In genomic region chr6:12014027-12014872, GRCh38 we compare ENCODE assay signal across 9 cellular contexts. TPM values are rescaled to one million over a fixed set of nuclear protein-coding genes. Genes with fewer than 3 reads are reported as not detected.
A peak's percentile ranks its signal among the peaks of the same experiment; 100 is the strongest.
DNase-seq lines count a peak whose midpoint lies in the region; ATAC-seq and FAIRE-seq lines count a peak whose summit lies in the region.
"Had no signal": no experiment of that assay in that cellular context is flagged by ENCODE, and none has a peak within 500 bp of the region (broad histone marks: within the 10 kb centered on the region; RNA-seq: fewer than 3 reads in every experiment).

No MANE protein-coding gene starts in this region.

- WGBS in trophoblast cell (ENCODE audit: extremely low coverage, insufficient coverage, insufficient read length), result no CpG with 5 or more reads among the region's 8 CpGs

- H3K18ac ChIP-seq in trophoblast cell (ENCODE audit: low read length), result no peak overlapping the region

- FAIRE-seq in GM18507 (lab: Jason Lieb, UNC) (peak; percentile 18), RCC 7860 (lab: Jason Lieb, UNC) (no peak)

- H3K9ac ChIP-seq in trophoblast cell (ENCODE audit: low read length), result no peak overlapping the region

- H3K23ac ChIP-seq in trophoblast cell (ENCODE audit: low read length), result no peak overlapping the region

- DNase-seq in GM18507 (ENCODE audit: extremely low spot score, insufficient read length, low read depth), result no peak
- peak; percentile 59 for DNase-seq in RCC 7860 (ENCODE audit: low spot score)
- peak; percentile 79 for DNase-seq in epithelial cell of prostate (ENCODE audit: low read depth, low spot score)
- DNase-seq in trophoblast cell, result peak; percentile 56 to 75
- DNase-seq in NCI-H2196 treated with DMSO at 0.1 percent for 48 hours (lab: John Stamatoyannopoulos, UW; ENCODE audit: unreplicated experiment), result no peak
- no peak for DNase-seq in NCI-H69 (lab: John Stamatoyannopoulos, UW)

- H2BK5ac ChIP-seq in trophoblast cell (ENCODE audit: low read depth, low read length, poor library complexity), result no peak overlapping the region

- no peak overlapping the region for H2AK5ac ChIP-seq in trophoblast cell (ENCODE audit: low read length)

- H2AFZ ChIP-seq in trophoblast cell (ENCODE audit: insufficient read depth, low read length, poor library complexity), result no peak overlapping the region

- H4K91ac ChIP-seq in trophoblast cell (ENCODE audit: low read depth, low read length), result no peak overlapping the region

- no peaks in the 10 kb centered on the region for H3K27me3 ChIP-seq in trophoblast cell (ENCODE audit: insufficient read depth, low read length)

- no peak overlapping the region for H2BK120ac ChIP-seq in trophoblast cell (ENCODE audit: insufficient read depth, low read length, poor library complexity)

- H3K79me2 ChIP-seq in trophoblast cell (ENCODE audit: control insufficient read depth, insufficient read depth, low read length, poor library complexity), result peaks cover 12% of the 10 kb centered on the region

- no peak overlapping the region for H2BK12ac ChIP-seq in trophoblast cell (ENCODE audit: low read length)

- H3K36me3 ChIP-seq in trophoblast cell (ENCODE audit: control insufficient read depth in 1 of 2, insufficient read depth in 2 of 2, low read length in 2 of 2), result peaks cover 15 to 16% of the 10 kb centered on the region in 2 experiments

- ATAC-seq in HG02938 (IDR thresholded peaks at IDR 0.05; ENCODE audit: unreplicated experiment) (no peak), HG03457 (IDR thresholded peaks at IDR 0.05; ENCODE audit: unreplicated experiment) (no peak)
- ATAC-seq: activated CD4-positive, CD25-positive, alpha-beta regulatory T cell treated with anti-CD3 and anti-CD28 coated beads, Interleukin-2, amount 50 U/mL, for 24 hours had no signal

- no peak overlapping the region for H3K4ac ChIP-seq in trophoblast cell (ENCODE audit: low read depth, low read length)

- no peaks in the 10 kb centered on the region for H3K9me3 ChIP-seq in trophoblast cell (ENCODE audit: insufficient read depth, low read depth, low read length)

- no peak overlapping the region for H4K12ac ChIP-seq in trophoblast cell (ENCODE audit: low read depth, low read length)

- no peak overlapping the region for H3K4me3 ChIP-seq in trophoblast cell (ENCODE audit: low read depth, low read length)

- no peak overlapping the region for H4K8ac ChIP-seq in trophoblast cell (ENCODE audit: low read depth, low read length)

- H3K4me2 ChIP-seq in trophoblast cell (ENCODE audit: low read length), result no peak overlapping the region

- H3K4me1 ChIP-seq in trophoblast cell (ENCODE audit: control insufficient read depth in 1 of 2, insufficient read depth in 2 of 2, low read length in 2 of 2), result peaks cover 0 to 7% of the 10 kb centered on the region in 2 experiments

- H3K27ac ChIP-seq in epithelial cell of prostate (peak overlapping the region; percentile 97), trophoblast cell (ENCODE audit: low read depth, low read length) (no peak overlapping the region)

- H3K14ac ChIP-seq in trophoblast cell (ENCODE audit: low read length), result no peak overlapping the region

- peaks cover 15% of the 10 kb centered on the region for H3K79me1 ChIP-seq in trophoblast cell (ENCODE audit: low read length)

RNA-seq across cellular contexts. Expression of gene HIVEP1, which starts 2.1 kb away (rescaled TPM):
- polyA plus RNA-seq in trophoblast cell (2013), result 14.7 and 15.4 TPM in 2 replicates

Comparison
In these comparisons a context has a peak if more than half of its experiments do, and no peak if none do; other contexts are left out.
1. DNase-seq: peak in RCC 7860 (single experiment), epithelial cell of prostate (single experiment) and trophoblast cell (2 of 2); none in GM18507 (single experiment), NCI-H2196 treated with DMSO at 0.1 percent for 48 hours (single experiment) and NCI-H69 (single experiment).